Comparison of ENCODE assay signal across 24 cellular contexts in genomic region chr7:159137906-159138305, GRCh38. TPM values are rescaled to one million over a fixed set of nuclear protein-coding genes. Genes with fewer than 3 reads are reported as not detected.
DNase-seq lines count a peak whose midpoint lies in the region; ATAC-seq, FAIRE-seq and TF ChIP-seq lines count a peak whose summit lies in the region.
"Had no signal": no experiment of that assay in that cellular context is flagged by ENCODE, and none has a peak within 500 bp of the region (broad histone marks: within the 10 kb centered on the region; RNA-seq: fewer than 3 reads in every experiment).

No MANE protein-coding gene starts in this region.

- TF ChIP-seq POLR2A in stomach (IDR thresholded peaks at IDR 0.05), result no peak

- peak overlapping the region; percentile 2 for H3K4me3 Mint-ChIP-seq in endothelial cell (ENCODE audit: unreplicated experiment)
- H3K4me3 Mint-ChIP-seq: CD4-positive, alpha-beta T cell had no signal

- TF ChIP-seq CTCF in endothelial cell (IDR thresholded peaks at IDR 0.05; ENCODE audit: unreplicated experiment) (no peak), stomach (IDR thresholded peaks at IDR 0.05) (no peak)

- H3K4me1 ChIP-seq in NT2/D1 (ENCODE audit: insufficient read depth, insufficient read length) (peaks cover 8% of the 10 kb centered on the region), stomach (peaks cover 0 to 13% (median 0%) of the 10 kb centered on the region in 4 donors)

- H3K36me3 Mint-ChIP-seq in endothelial cell (ENCODE audit: low read depth, unreplicated experiment), result no peaks in the 10 kb centered on the region

- no peak overlapping the region for H3K27ac ChIP-seq in stomach
- H3K27ac ChIP-seq: GM23248, RWPE1 had no signal

- no peak for ATAC-seq in GM18520 (IDR thresholded peaks at IDR 0.05; ENCODE audit: unreplicated experiment)
- ATAC-seq: GM12878, PC-3 had no signal

- TF ChIP-seq EP300 in stomach (IDR thresholded peaks at IDR 0.05), result no peak

- no peak overlapping the region for H3K4me3 ChIP-seq in NT2/D1 (ENCODE audit: insufficient read length, low read depth)
- no peak overlapping the region for H3K4me3 ChIP-seq in stomach
- H3K4me3 ChIP-seq: GM12878, GM23248 had no signal

- DNase-seq in activated CD8-positive, alpha-beta memory T cell treated with anti-CD3 and anti-CD28 coated beads for 24 hours, result peak; percentile 50
- no peak for DNase-seq in activated CD8-positive, alpha-beta memory T cell treated with anti-CD3 and anti-CD28 coated beads, Interleukin-2, amount 50 U/mL, for 4 hours
- no peak for DNase-seq in NT2/D1 (ENCODE audit: low read depth, low spot score)
- DNase-seq in endothelial cell (ENCODE audit: low spot score), result no peak
- peak; percentile 3 for DNase-seq in stomach
- DNase-seq in urothelium cell line (ENCODE audit: low spot score), result no peak
- no peak for DNase-seq in UCSD-AML1 (lab: John Stamatoyannopoulos, UW; ENCODE audit: unreplicated experiment)
- DNase-seq: DMS153, GF-D8, GM23248, KBM-7, NCI-H1105, NCI-H1694, NCI-H2081 treated with DMSO at 0.1 percent for 48 hours, NCI-H510A, NCI-H748 treated with DMSO at 0.1 percent for 48 hours, PC-3 had no signal

- H3K9me3 Mint-ChIP-seq in endothelial cell (ENCODE audit: unreplicated experiment), result peaks cover 6% of the 10 kb centered on the region
- H3K9me3 Mint-ChIP-seq: CD4-positive, alpha-beta T cell had no signal

- peaks cover 6% of the 10 kb centered on the region for H3K27me3 ChIP-seq in NT2/D1 (ENCODE audit: insufficient read depth, insufficient read length)
- peaks cover 0 to 20% (median 2%) of the 10 kb centered on the region in 3 donors for H3K27me3 ChIP-seq in stomach

- peaks cover 5% of the 10 kb centered on the region for H3K27me3 Mint-ChIP-seq in endothelial cell (ENCODE audit: unreplicated experiment)

- 83 to 89% (median 85%) methylated on average over 11 of the region's 11 CpGs for WGBS in stomach, 5 donors

- peak overlapping the region; percentile 3 for H3K9ac ChIP-seq in NT2/D1 (ENCODE audit: insufficient read length, low read depth)
- H3K9ac ChIP-seq: GM23248 had no signal

- H3K36me3 ChIP-seq in NT2/D1 (ENCODE audit: insufficient read depth, insufficient read length, low read length), result no peaks in the 10 kb centered on the region
- H3K36me3 ChIP-seq in stomach, result peaks cover 0 to 26% (median 0%) of the 10 kb centered on the region in 4 donors

- no peak overlapping the region for H3K27ac Mint-ChIP-seq in endothelial cell (ENCODE audit: unreplicated experiment)
- H3K27ac Mint-ChIP-seq: CD4-positive, alpha-beta T cell had no signal

- H3K9me3 ChIP-seq in NT2/D1 (ENCODE audit: insufficient read depth, low read length), result peaks cover 10% of the 10 kb centered on the region; the same call in 1 of the 2 replicates
- no peaks in the 10 kb centered on the region for H3K9me3 ChIP-seq in stomach

- intact Hi-C loops in stomach (cut with DNase I; ENCODE audit: low total_unique reads), result no loop called here

- no peaks in the 10 kb centered on the region for H3K4me1 Mint-ChIP-seq in endothelial cell (ENCODE audit: unreplicated experiment)

- no peak for FAIRE-seq in urothelium cell line (lab: Jason Lieb, UNC)
- FAIRE-seq: GM12878, GM19239 had no signal

RNA-seq across cellular contexts. Expression of gene VIPR2, which starts 6.8 kb away (rescaled TPM):
- total RNA-seq in endothelial cell (ENCODE audit: unreplicated experiment), result 2.4 TPM
- total RNA-seq in stomach, result 10 to 100 TPM in 3 of 5 donors, 1 to 10 TPM in 2; 1.2 to 25.4 (median 11.7) TPM
- polyA plus RNA-seq in stomach, result 1 to 10 TPM; 1.6 to 5.7 (median 1.7) TPM
- total RNA-seq: A172, GM12878, GM23248, PC-3 had no signal
- polyA plus RNA-seq: BJ, GM12878, GM23248 had no signal

Comparison
In these comparisons a context has a peak if more than half of its experiments do, and no peak if none do; other contexts are left out.
1. DNase-seq: peak in activated CD8-positive, alpha-beta memory T cell treated with anti-CD3 and anti-CD28 coated beads for 24 hours (single experiment) and stomach (single experiment); none in activated CD8-positive, alpha-beta memory T cell treated with anti-CD3 and anti-CD28 coated beads, Interleukin-2, amount 50 U/mL, for 4 hours (single experiment), NT2/D1 (single experiment), endothelial cell (single experiment), urothelium cell line (single experiment) and UCSD-AML1 (single experiment).